In genomic region chr5:3033033-3033755, GRCh38 we compare ENCODE assay signal across 19 cellular contexts.
DNase-seq lines count a peak whose midpoint lies in the region; TF ChIP-seq lines count a peak whose summit lies in the region.
"Had no signal": no experiment of that assay in that cellular context is flagged by ENCODE, and none has a peak within 500 bp of the region (broad histone marks: within the 10 kb centered on the region; RNA-seq: fewer than 3 reads in every experiment).

No MANE protein-coding gene starts in this region.

- H3K9me3 Mint-ChIP-seq in neural progenitor cell: peaks cover 5% of the 10 kb centered on the region

- H3K4me2 ChIP-seq in neural progenitor cell: no peak overlapping the region
- H3K4me2 ChIP-seq: A549 had no signal

- no peak overlapping the region for H3K27ac ChIP-seq in neural progenitor cell
- H3K27ac ChIP-seq: A549, Peyer's patch, SJCRH30 had no signal

- no peaks in the 10 kb centered on the region for H4K20me1 ChIP-seq in neural progenitor cell (ENCODE audit: low read depth)

- H3K4me1 Mint-ChIP-seq in neural progenitor cell: peaks cover 20% of the 10 kb centered on the region
- H3K4me1 Mint-ChIP-seq: B cell, CD14-positive monocyte, T-cell had no signal

- H3K9ac ChIP-seq in neural progenitor cell: no peak overlapping the region

- no peaks in the 10 kb centered on the region for H3K79me2 ChIP-seq in neural progenitor cell (ENCODE audit: low read depth)

- H3K4me3 Mint-ChIP-seq in neural progenitor cell: no peak overlapping the region
- H3K4me3 Mint-ChIP-seq: B cell, CD14-positive monocyte, T-cell had no signal

- no peak overlapping the region for H2AFZ ChIP-seq in neural progenitor cell (replicated peaks)

- H3K9me3 ChIP-seq in neural progenitor cell (ENCODE audit: low read depth): no peaks in the 10 kb centered on the region
- H3K9me3 ChIP-seq: A549, HAP-1, Peyer's patch, SJCRH30 had no signal

- TF ChIP-seq CTCF in neural progenitor cell (IDR thresholded peaks at IDR 0.05): no peak

- H3K4me3 ChIP-seq in neural progenitor cell: no peak overlapping the region
- H3K4me3 ChIP-seq: A549, HAP-1, Peyer's patch, SJCRH30 had no signal

- H3K36me3 ChIP-seq in neural progenitor cell: no peaks in the 10 kb centered on the region
- H3K36me3 ChIP-seq: HAP-1, Peyer's patch, SJCRH30 had no signal

- H3K36me3 Mint-ChIP-seq in neural progenitor cell: no peaks in the 10 kb centered on the region
- H3K36me3 Mint-ChIP-seq: CD14-positive monocyte, T-cell had no signal

- peaks cover 7% of the 10 kb centered on the region for H3K27me3 Mint-ChIP-seq in neural progenitor cell (ENCODE audit: insufficient read depth, low read depth)
- H3K27me3 Mint-ChIP-seq: B cell, T-cell had no signal

- H3K27me3 ChIP-seq in neural progenitor cell: no peaks in the 10 kb centered on the region
- H3K27me3 ChIP-seq: Peyer's patch, SJCRH30 had no signal

- H3K4me1 ChIP-seq in neural progenitor cell: peaks cover 7% of the 10 kb centered on the region
- H3K4me1 ChIP-seq: A549, HAP-1, Peyer's patch, SJCRH30 had no signal

- peak; percentile 64 for DNase-seq in ELF-1 (ENCODE audit: low read depth, low spot score)
- DNase-seq in NCI-H1930 (lab: John Stamatoyannopoulos, UW): peak; percentile 15 to 47
- DNase-seq in NCI-H748 treated with DMSO at 0.1 percent for 48 hours (lab: John Stamatoyannopoulos, UW): peak; percentile 95
- peak; percentile 23 for DNase-seq in neural progenitor cell (ENCODE audit: low spot score)
- no peak for DNase-seq in CD1c-positive myeloid dendritic cell (ENCODE audit: extremely low spot score)
- DNase-seq in glomerular visceral epithelial cell (ENCODE audit: extremely low spot score): no peak
- DNase-seq in activated naive CD4-positive, alpha-beta T cell treated with Interleukin-2 at 50 U/mL for 16 hours: no peak
- DNase-seq: DND-41, KG1, NCI-H1417, NCI-H187, NCI-H510A, Peyer's patch, SJCRH30, T-cell had no signal

- peak overlapping the region; percentile 21 for H3K27ac Mint-ChIP-seq in neural progenitor cell
- H3K27ac Mint-ChIP-seq: B cell, T-cell had no signal

- no peaks in the 10 kb centered on the region for H3F3A ChIP-seq in neural progenitor cell (ENCODE audit: low read depth)

Comparison
In these comparisons a context has a peak if more than half of its experiments do, and no peak if none do; other contexts are left out.
1. DNase-seq: peak in ELF-1 (single experiment), NCI-H1930 (2 of 2), NCI-H748 treated with DMSO at 0.1 percent for 48 hours (single experiment) and neural progenitor cell (single experiment); none in CD1c-positive myeloid dendritic cell (single experiment), glomerular visceral epithelial cell (single experiment) and activated naive CD4-positive, alpha-beta T cell treated with Interleukin-2 at 50 U/mL for 16 hours (single experiment).